22 cellular contexts compared by ENCODE assay signal in genomic region chr7:1468899-1469298, GRCh38.
"Had no signal": no experiment of that assay in that cellular context is flagged by ENCODE, and none has a peak within 500 bp of the region (broad histone marks: within the 10 kb centered on the region; RNA-seq: fewer than 3 reads in every experiment).

No MANE protein-coding gene starts in this region.

- DNase-seq: activated CD4-positive, alpha-beta T cell treated with anti-CD3 and anti-CD28 coated beads for 1 hour; activated CD4-positive, alpha-beta T cell treated with anti-CD3 and anti-CD28 coated beads, Interleukin-2, amount 50 U/mL, for 1 hour; activated CD8-positive, alpha-beta memory T cell treated with anti-CD3 and anti-CD28 coated beads, Interleukin-2, amount 50 U/mL, for 4 hours; activated naive CD4-positive, alpha-beta T cell treated with Interleukin-2 at 50 U/mL for 16 hours; activated naive CD8-positive, alpha-beta T cell treated with anti-CD3 and anti-CD28 coated beads, Interleukin-2, amount 10 ng/mL, durations not matched to agents 7 days and 5 days; activated T-cell treated with anti-CD3 and anti-CD28 coated beads, Interleukin-2, amount 50 U/mL, for 48 hours; amygdala; cortex of kidney; heart left ventricle; nucleus accumbens; right cardiac atrium; stimulated activated CD4-positive, alpha-beta T cell treated with anti-CD3 and anti-CD28 coated beads, Interleukin-4, amount 100 ng/mL, for 24 hours; transverse colon had no signal

- H3K9me3 ChIP-seq: heart left ventricle, transverse colon, vagina had no signal

- H3K27ac Mint-ChIP-seq: activated naive CD8-positive, alpha-beta T cell treated with anti-CD3 and anti-CD28 coated beads, Interleukin-2, amount 10 ng/mL, durations not matched to agents 7 days and 5 days; nephron; stimulated activated naive CD8-positive, alpha-beta T cell treated with anti-CD3 and anti-CD28 coated beads, Interleukin-15, Interleukin-2, amounts not matched to agents 100 ng/mL and 50 ng/mL, for 24 hours; T-helper 2 cell treated with Interferon-gamma antibody and Interleukin-4, amounts not matched to agents 5 μg/mL and 100 μg/mL, for 36 hours had no signal

- H3K4me1 Mint-ChIP-seq: activated naive CD8-positive, alpha-beta T cell treated with anti-CD3 and anti-CD28 coated beads, Interleukin-2, amount 10 ng/mL, durations not matched to agents 7 days and 5 days; nephron had no signal

- H3K9ac ChIP-seq: parathyroid adenoma had no signal

- ATAC-seq: heart left ventricle, right cardiac atrium had no signal

- H2AFZ ChIP-seq: parathyroid adenoma had no signal

- H3K27ac ChIP-seq: cardiac muscle cell, heart left ventricle, parathyroid adenoma, transverse colon, vagina had no signal

- H3K9me3 Mint-ChIP-seq: activated naive CD8-positive, alpha-beta T cell treated with anti-CD3 and anti-CD28 coated beads, Interleukin-2, amount 10 ng/mL, durations not matched to agents 7 days and 5 days; nephron; stimulated activated naive CD8-positive, alpha-beta T cell treated with anti-CD3 and anti-CD28 coated beads, Interleukin-15, Interleukin-2, amounts not matched to agents 100 ng/mL and 50 ng/mL, for 24 hours; T-helper 2 cell treated with Interferon-gamma antibody and Interleukin-4, amounts not matched to agents 5 μg/mL and 100 μg/mL, for 36 hours had no signal

- H3K36me3 Mint-ChIP-seq: activated naive CD8-positive, alpha-beta T cell treated with anti-CD3 and anti-CD28 coated beads, Interleukin-2, amount 10 ng/mL, durations not matched to agents 7 days and 5 days had no signal

- H3K4me3 ChIP-seq: cardiac muscle cell, heart left ventricle, transverse colon, vagina had no signal

- H3K27me3 ChIP-seq: cardiac muscle cell, heart left ventricle, transverse colon, vagina had no signal

- FAIRE-seq: endometrium, islet of Langerhans, TTC549 had no signal

- H3K27me3 Mint-ChIP-seq: activated naive CD8-positive, alpha-beta T cell treated with anti-CD3 and anti-CD28 coated beads, Interleukin-2, amount 10 ng/mL, durations not matched to agents 7 days and 5 days; stimulated activated naive CD8-positive, alpha-beta T cell treated with anti-CD3 and anti-CD28 coated beads, Interleukin-15, Interleukin-2, amounts not matched to agents 100 ng/mL and 50 ng/mL, for 24 hours had no signal

- H3K4me3 Mint-ChIP-seq: activated naive CD8-positive, alpha-beta T cell treated with anti-CD3 and anti-CD28 coated beads, Interleukin-2, amount 10 ng/mL, durations not matched to agents 7 days and 5 days; nephron; stimulated activated naive CD8-positive, alpha-beta T cell treated with anti-CD3 and anti-CD28 coated beads, Interleukin-15, Interleukin-2, amounts not matched to agents 100 ng/mL and 50 ng/mL, for 24 hours; T-helper 2 cell treated with Interferon-gamma antibody and Interleukin-4, amounts not matched to agents 5 μg/mL and 100 μg/mL, for 36 hours had no signal
